8 cellular contexts compared by ENCODE assay signal in the genomic region with DNA sequence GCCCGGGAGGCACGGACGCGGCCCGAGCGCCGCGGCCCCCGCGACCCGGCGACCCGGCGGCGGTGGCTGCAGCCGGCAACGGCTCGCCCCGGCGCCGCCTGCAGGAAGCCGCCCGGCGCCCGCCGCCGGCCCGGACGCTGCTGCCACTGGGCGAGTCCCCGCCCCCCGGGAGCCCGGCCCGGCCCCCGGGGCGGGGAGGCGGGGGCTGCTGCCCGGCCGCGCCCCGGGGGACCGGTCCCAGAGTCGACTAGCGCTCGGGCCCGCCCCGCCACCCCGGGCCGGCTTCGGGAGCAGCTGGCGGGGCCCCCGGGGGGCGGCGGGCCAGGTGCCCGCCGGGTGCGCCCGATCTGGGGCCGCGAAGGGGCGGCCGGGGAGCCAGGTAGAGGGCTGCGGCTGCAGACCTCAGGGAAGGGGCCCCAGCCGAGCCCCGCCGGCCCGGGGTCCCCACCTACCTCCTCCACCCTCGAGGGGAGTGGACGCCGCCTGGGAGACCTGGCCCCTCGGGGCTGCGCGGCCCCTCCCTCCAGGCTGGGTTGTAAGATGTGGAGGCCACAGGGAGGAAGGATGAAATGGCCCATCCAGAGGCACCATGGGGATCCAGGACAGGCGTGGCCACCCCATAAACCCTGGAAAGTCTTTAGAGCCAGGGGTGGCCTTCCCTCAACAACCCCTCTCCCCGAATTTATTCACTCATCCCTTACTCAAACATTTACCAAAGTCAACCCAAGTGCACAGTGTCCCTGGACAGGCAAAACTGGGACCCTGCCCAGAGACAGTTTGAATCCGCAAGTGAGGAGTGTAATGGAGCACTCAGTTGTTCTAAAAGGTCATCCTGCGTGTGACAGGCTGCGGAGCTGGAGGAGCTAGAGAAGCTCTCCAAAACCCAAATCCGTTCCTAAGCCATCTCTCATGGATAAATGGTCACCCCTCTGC. TPM values are rescaled to one million over a fixed set of nuclear protein-coding genes. Genes with fewer than 3 reads are reported as not detected.
DNase-seq lines count a peak whose midpoint lies in the region; ATAC-seq, FAIRE-seq and TF ChIP-seq lines count a peak whose summit lies in the region.

A gene with protein sequence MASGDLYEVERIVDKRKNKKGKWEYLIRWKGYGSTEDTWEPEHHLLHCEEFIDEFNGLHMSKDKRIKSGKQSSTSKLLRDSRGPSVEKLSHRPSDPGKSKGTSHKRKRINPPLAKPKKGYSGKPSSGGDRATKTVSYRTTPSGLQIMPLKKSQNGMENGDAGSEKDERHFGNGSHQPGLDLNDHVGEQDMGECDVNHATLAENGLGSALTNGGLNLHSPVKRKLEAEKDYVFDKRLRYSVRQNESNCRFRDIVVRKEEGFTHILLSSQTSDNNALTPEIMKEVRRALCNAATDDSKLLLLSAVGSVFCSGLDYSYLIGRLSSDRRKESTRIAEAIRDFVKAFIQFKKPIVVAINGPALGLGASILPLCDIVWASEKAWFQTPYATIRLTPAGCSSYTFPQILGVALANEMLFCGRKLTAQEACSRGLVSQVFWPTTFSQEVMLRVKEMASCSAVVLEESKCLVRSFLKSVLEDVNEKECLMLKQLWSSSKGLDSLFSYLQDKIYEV (minus strand): TSS at position 148 of the 933 bp plus-strand sequence. CDS start 425 bp downstream, outside the sequence.

- peak within 1 kb of the TSS; percentile 52; the same call in 1 of the 2 replicates for H3K4me2 ChIP-seq in KMS-11

- no peaks in the 10 kb centered on the region for H4K20me1 ChIP-seq in KMS-11 (ENCODE audit: insufficient read depth)

- H3K79me2 ChIP-seq in KMS-11 (ENCODE audit: insufficient read depth, low read depth), result peaks cover 35% of the 10 kb centered on the region; the same call in 1 of the 2 replicates

- 9% methylated on average over 29 of the region's 79 CpGs for WGBS in esophagus muscularis mucosa

- H2AFZ ChIP-seq in KMS-11 (ENCODE audit: low read depth), result peak within 1 kb of the TSS; percentile 70

- H3K9ac ChIP-seq in KMS-11, result peak within 1 kb of the TSS; percentile 41; the same call in 1 of the 2 replicates

- peaks cover 16 to 30% of the 10 kb centered on the region in 2 donors for H3K4me1 Mint-ChIP-seq in natural killer cell treated with Interleukin-12 subunit alpha and Interleukin-12 subunit beta and Interleukin-15 and Interleukin-18, amount 100 ng/mL, for 72 hours (ENCODE audit: low read depth in 2 of 2)

- H3K4me3 Mint-ChIP-seq in natural killer cell treated with Interleukin-12 subunit alpha and Interleukin-12 subunit beta and Interleukin-15 and Interleukin-18, amount 100 ng/mL, for 72 hours, result peak within 1 kb of the TSS; percentile 90

- no peaks in the 10 kb centered on the region for H3K36me3 ChIP-seq in KMS-11 (ENCODE audit: insufficient read depth)
- no peaks in the 10 kb centered on the region for H3K36me3 ChIP-seq in esophagus muscularis mucosa

- no peak for TF ChIP-seq CTCF in KMS-11 (conservative IDR thresholded peaks at IDR 0.05; ENCODE audit: low read depth, low read length)
- TF ChIP-seq CTCF in esophagus muscularis mucosa (IDR thresholded peaks at IDR 0.05), result no peak

- no peak within 1 kb of the TSS for H3K4me3 ChIP-seq in KMS-11 (IDR thresholded peaks at IDR 0.05; ENCODE audit: insufficient read depth, low read depth, low read length)
- peak within 1 kb of the TSS; percentile 56 to 77 (median 57) for H3K4me3 ChIP-seq in esophagus muscularis mucosa

- H3K27ac ChIP-seq in KMS-11 (peak within 1 kb of the TSS; percentile 43; the same call in 1 of the 2 replicates), esophagus muscularis mucosa (replicated peaks in 1 of 4) (no peak within 1 kb of the TSS)

- peaks cover 4% of the 10 kb centered on the region for H3K36me3 Mint-ChIP-seq in natural killer cell treated with Interleukin-12 subunit alpha and Interleukin-12 subunit beta and Interleukin-15 and Interleukin-18, amount 100 ng/mL, for 72 hours

- intact Hi-C loops in esophagus muscularis mucosa (cut with DNase I), result no loop called here

- DNase-seq in COLO668 (lab: John Stamatoyannopoulos, UW; ENCODE audit: unreplicated experiment) (peak; percentile 75), activated T-cell treated with anti-CD3 and anti-CD28 coated beads for 1 hour (ENCODE audit: low read depth) (peak; percentile 30), esophagus muscularis mucosa (ENCODE audit: extremely low spot score) (no peak), urothelium cell line (ENCODE audit: low spot score) (peak; percentile 88), hippocampal formation (lab: John Stamatoyannopoulos, UW) (no peak)
- DNase-seq in natural killer cell treated with Interleukin-12 subunit alpha and Interleukin-12 subunit beta and Interleukin-15 and Interleukin-18, amount 100 ng/mL, for 72 hours (ENCODE audit: low spot score), result peak; percentile 65

- no peaks in the 10 kb centered on the region for H3K27me3 ChIP-seq in KMS-11 (ENCODE audit: insufficient read depth, low read depth)
- H3K27me3 ChIP-seq in esophagus muscularis mucosa, result peaks cover 0 to 17% (median 3%) of the 10 kb centered on the region in 4 donors

- H3K9me3 ChIP-seq in esophagus muscularis mucosa, result no peaks in the 10 kb centered on the region

- ATAC-seq in GM21515 (IDR thresholded peaks at IDR 0.05; ENCODE audit: unreplicated experiment), result peak; percentile 81
- ATAC-seq in natural killer cell treated with Interleukin-12 subunit alpha and Interleukin-12 subunit beta and Interleukin-15 and Interleukin-18, amount 100 ng/mL, for 72 hours, result peak; percentile 80 to 87

- H3K27me3 Mint-ChIP-seq in natural killer cell treated with Interleukin-12 subunit alpha and Interleukin-12 subunit beta and Interleukin-15 and Interleukin-18, amount 100 ng/mL, for 72 hours, result peaks cover 7 to 31% of the 10 kb centered on the region in 2 donors

- TF ChIP-seq EP300 in esophagus muscularis mucosa (IDR thresholded peaks at IDR 0.05), result no peak

- no peak for FAIRE-seq in urothelium cell line (lab: Jason Lieb, UNC)

- no peaks in the 10 kb centered on the region for H3K9me3 Mint-ChIP-seq in natural killer cell treated with Interleukin-12 subunit alpha and Interleukin-12 subunit beta and Interleukin-15 and Interleukin-18, amount 100 ng/mL, for 72 hours

- peak within 1 kb of the TSS in 1 of 2 donors; percentile 51 for H3K27ac Mint-ChIP-seq in natural killer cell treated with Interleukin-12 subunit alpha and Interleukin-12 subunit beta and Interleukin-15 and Interleukin-18, amount 100 ng/mL, for 72 hours

- TF ChIP-seq POLR2A in esophagus muscularis mucosa (IDR thresholded peaks at IDR 0.05; ENCODE audit: low read depth), result no peak

- peaks cover 10% of the 10 kb centered on the region for H3K4me1 ChIP-seq in KMS-11 (ENCODE audit: low read depth, poor library complexity, severe bottlenecking)
- peaks cover 0 to 13% (median 9%) of the 10 kb centered on the region in 4 donors for H3K4me1 ChIP-seq in esophagus muscularis mucosa

RNA-seq across cellular contexts. Expression of the gene that starts here (rescaled TPM):
- 1 to 10 TPM in 3 of 4 donors, under 1 TPM in 1; 0.83 to 6.5 (median 3.6) TPM for total RNA-seq in esophagus muscularis mucosa
- total RNA-seq in natural killer cell treated with Interleukin-12 subunit alpha and Interleukin-12 subunit beta and Interleukin-15 and Interleukin-18, amount 100 ng/mL, for 72 hours, result 100 to 1,000 TPM in 1 of 2 donors, 10 to 100 TPM in 1; 15.8 to 114 TPM

Comparison
In these comparisons a context has a peak if more than half of its experiments do, and no peak if none do; other contexts are left out.
1. DNase-seq: peak in COLO668 (single experiment), activated T-cell treated with anti-CD3 and anti-CD28 coated beads for 1 hour (single experiment), natural killer cell treated with Interleukin-12 subunit alpha and Interleukin-12 subunit beta and Interleukin-15 and Interleukin-18, amount 100 ng/mL, for 72 hours (single experiment) and urothelium cell line (single experiment); none in esophagus muscularis mucosa (single experiment) and hippocampal formation (0 of 2).